1 cellular context compared by ENCODE assay signal in the genomic region with DNA sequence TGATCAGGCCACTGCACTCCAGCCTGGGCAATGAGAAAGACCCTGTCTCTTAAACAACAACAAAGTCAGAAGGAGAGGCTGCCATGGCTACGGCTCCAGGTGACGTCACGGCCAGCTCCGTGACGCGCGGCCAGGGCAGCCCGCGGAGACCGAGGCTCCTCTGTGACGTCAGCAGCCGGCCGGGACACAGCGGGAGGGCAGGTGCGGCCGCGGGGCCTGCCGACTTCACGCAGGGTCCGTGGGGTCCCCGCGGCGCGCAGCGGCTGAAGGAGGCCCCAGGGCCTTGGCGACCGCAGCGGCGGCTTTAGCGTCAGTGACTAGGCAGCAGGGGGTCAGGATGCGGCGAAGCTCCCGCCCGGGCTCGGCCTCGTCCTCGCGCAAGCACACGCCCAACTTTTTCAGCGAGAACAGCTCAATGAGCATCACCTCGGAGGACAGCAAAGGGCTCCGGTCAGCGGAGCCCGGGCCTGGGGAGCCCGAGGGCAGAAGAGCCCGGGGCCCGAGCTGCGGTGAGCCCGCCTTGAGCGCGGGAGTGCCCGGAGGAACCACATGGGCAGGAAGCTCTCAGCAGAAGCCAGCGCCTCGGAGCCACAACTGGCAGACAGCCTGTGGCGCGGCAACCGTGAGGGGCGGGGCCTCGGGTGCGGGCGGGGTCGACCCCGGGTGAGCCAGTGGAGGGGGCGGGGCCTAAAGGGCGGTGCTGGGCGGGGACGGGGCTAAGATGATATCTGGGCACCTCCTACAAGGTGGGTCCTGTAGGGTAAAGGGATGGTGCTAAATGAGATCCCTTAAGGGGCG.
TF ChIP-seq lines count a peak whose summit lies in the region.

A gene with protein sequence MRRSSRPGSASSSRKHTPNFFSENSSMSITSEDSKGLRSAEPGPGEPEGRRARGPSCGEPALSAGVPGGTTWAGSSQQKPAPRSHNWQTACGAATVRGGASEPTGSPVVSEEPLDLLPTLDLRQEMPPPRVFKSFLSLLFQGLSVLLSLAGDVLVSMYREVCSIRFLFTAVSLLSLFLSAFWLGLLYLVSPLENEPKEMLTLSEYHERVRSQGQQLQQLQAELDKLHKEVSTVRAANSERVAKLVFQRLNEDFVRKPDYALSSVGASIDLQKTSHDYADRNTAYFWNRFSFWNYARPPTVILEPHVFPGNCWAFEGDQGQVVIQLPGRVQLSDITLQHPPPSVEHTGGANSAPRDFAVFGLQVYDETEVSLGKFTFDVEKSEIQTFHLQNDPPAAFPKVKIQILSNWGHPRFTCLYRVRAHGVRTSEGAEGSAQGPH (plus strand): TSS at position 163 of the 798 bp plus-strand sequence. CDS start 175 bp downstream, at position 338.

TF ChIP-seq in HepG2, 621 proteins besides CTCF, POLR2A, EP300 and RAD21 (continued from another document and continues in another):
- TF ChIP-seq, protein P1, sequence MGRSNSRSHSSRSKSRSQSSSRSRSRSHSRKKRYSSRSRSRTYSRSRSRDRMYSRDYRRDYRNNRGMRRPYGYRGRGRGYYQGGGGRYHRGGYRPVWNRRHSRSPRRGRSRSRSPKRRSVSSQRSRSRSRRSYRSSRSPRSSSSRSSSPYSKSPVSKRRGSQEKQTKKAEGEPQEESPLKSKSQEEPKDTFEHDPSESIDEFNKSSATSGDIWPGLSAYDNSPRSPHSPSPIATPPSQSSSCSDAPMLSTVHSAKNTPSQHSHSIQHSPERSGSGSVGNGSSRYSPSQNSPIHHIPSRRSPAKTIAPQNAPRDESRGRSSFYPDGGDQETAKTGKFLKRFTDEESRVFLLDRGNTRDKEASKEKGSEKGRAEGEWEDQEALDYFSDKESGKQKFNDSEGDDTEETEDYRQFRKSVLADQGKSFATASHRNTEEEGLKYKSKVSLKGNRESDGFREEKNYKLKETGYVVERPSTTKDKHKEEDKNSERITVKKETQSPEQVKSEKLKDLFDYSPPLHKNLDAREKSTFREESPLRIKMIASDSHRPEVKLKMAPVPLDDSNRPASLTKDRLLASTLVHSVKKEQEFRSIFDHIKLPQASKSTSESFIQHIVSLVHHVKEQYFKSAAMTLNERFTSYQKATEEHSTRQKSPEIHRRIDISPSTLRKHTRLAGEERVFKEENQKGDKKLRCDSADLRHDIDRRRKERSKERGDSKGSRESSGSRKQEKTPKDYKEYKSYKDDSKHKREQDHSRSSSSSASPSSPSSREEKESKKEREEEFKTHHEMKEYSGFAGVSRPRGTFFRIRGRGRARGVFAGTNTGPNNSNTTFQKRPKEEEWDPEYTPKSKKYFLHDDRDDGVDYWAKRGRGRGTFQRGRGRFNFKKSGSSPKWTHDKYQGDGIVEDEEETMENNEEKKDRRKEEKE (IDR thresholded peaks at IDR 0.05): no peak
- TF ChIP-seq ZNF619 (CRISPR knock-in tag; IDR thresholded peaks at IDR 0.05) (peak; percentile 94), RFX5 (IDR thresholded peaks at IDR 0.05; ENCODE audit: low read depth, low read length) (peak; percentile 60; the same call in 1 of the 2 replicates), HNF4G (IDR thresholded peaks at IDR 0.05; ENCODE audit: borderline replicate concordance, low read depth, low read length) (0 out of 2 replicates have a peak, but pooled peaks have one; percentile 2), HNF4G (CRISPR knock-in tag; IDR thresholded peaks at IDR 0.05; ENCODE audit: borderline replicate concordance, low read depth) (no peak), PAF1 (CRISPR knock-in tag; IDR thresholded peaks at IDR 0.05) (no peak), SSRP1 (CRISPR knock-in tag; IDR thresholded peaks at IDR 0.05) (no peak), ZNF839 (CRISPR knock-in tag; IDR thresholded peaks at IDR 0.05; ENCODE audit: borderline replicate concordance) (peak; percentile 62; the same call in 1 of the 2 replicates), ZFP36L2 (CRISPR knock-in tag; IDR thresholded peaks at IDR 0.05) (peak; percentile 44; the same call in 1 of the 2 replicates), SATB2 (CRISPR knock-in tag; IDR thresholded peaks at IDR 0.05) (peak; percentile 99), U2AF2 (IDR thresholded peaks at IDR 0.05; ENCODE audit: low read depth, low read length) (0 out of 2 replicates have a peak, but pooled peaks have one; percentile 23), ZFP41 (CRISPR knock-in tag; IDR thresholded peaks at IDR 0.05; ENCODE audit: borderline replicate concordance) (peak; percentile 97), JARID2 (CRISPR knock-in tag; IDR thresholded peaks at IDR 0.05; ENCODE audit: insufficient replicate concordance) (no peak), TMF1 (CRISPR knock-in tag; IDR thresholded peaks at IDR 0.05; ENCODE audit: low read depth) (peak; percentile 94), SKI (IDR thresholded peaks at IDR 0.05; ENCODE audit: partially characterized antibody) (peak; percentile 31), ZNF451 (CRISPR knock-in tag; IDR thresholded peaks at IDR 0.05) (peak; percentile 98), ZNF670 (CRISPR knock-in tag; IDR thresholded peaks at IDR 0.05; ENCODE audit: borderline replicate concordance) (peak; percentile 99), ELF3 (CRISPR knock-in tag; IDR thresholded peaks at IDR 0.05) (peak; percentile 89), ZNF841 (CRISPR knock-in tag; IDR thresholded peaks at IDR 0.05; ENCODE audit: borderline replicate concordance) (peak; percentile 96), RFX3 (CRISPR knock-in tag; IDR thresholded peaks at IDR 0.05) (peak; percentile 41; the same call in 1 of the 2 replicates)
- TF ChIP-seq, protein P2, sequence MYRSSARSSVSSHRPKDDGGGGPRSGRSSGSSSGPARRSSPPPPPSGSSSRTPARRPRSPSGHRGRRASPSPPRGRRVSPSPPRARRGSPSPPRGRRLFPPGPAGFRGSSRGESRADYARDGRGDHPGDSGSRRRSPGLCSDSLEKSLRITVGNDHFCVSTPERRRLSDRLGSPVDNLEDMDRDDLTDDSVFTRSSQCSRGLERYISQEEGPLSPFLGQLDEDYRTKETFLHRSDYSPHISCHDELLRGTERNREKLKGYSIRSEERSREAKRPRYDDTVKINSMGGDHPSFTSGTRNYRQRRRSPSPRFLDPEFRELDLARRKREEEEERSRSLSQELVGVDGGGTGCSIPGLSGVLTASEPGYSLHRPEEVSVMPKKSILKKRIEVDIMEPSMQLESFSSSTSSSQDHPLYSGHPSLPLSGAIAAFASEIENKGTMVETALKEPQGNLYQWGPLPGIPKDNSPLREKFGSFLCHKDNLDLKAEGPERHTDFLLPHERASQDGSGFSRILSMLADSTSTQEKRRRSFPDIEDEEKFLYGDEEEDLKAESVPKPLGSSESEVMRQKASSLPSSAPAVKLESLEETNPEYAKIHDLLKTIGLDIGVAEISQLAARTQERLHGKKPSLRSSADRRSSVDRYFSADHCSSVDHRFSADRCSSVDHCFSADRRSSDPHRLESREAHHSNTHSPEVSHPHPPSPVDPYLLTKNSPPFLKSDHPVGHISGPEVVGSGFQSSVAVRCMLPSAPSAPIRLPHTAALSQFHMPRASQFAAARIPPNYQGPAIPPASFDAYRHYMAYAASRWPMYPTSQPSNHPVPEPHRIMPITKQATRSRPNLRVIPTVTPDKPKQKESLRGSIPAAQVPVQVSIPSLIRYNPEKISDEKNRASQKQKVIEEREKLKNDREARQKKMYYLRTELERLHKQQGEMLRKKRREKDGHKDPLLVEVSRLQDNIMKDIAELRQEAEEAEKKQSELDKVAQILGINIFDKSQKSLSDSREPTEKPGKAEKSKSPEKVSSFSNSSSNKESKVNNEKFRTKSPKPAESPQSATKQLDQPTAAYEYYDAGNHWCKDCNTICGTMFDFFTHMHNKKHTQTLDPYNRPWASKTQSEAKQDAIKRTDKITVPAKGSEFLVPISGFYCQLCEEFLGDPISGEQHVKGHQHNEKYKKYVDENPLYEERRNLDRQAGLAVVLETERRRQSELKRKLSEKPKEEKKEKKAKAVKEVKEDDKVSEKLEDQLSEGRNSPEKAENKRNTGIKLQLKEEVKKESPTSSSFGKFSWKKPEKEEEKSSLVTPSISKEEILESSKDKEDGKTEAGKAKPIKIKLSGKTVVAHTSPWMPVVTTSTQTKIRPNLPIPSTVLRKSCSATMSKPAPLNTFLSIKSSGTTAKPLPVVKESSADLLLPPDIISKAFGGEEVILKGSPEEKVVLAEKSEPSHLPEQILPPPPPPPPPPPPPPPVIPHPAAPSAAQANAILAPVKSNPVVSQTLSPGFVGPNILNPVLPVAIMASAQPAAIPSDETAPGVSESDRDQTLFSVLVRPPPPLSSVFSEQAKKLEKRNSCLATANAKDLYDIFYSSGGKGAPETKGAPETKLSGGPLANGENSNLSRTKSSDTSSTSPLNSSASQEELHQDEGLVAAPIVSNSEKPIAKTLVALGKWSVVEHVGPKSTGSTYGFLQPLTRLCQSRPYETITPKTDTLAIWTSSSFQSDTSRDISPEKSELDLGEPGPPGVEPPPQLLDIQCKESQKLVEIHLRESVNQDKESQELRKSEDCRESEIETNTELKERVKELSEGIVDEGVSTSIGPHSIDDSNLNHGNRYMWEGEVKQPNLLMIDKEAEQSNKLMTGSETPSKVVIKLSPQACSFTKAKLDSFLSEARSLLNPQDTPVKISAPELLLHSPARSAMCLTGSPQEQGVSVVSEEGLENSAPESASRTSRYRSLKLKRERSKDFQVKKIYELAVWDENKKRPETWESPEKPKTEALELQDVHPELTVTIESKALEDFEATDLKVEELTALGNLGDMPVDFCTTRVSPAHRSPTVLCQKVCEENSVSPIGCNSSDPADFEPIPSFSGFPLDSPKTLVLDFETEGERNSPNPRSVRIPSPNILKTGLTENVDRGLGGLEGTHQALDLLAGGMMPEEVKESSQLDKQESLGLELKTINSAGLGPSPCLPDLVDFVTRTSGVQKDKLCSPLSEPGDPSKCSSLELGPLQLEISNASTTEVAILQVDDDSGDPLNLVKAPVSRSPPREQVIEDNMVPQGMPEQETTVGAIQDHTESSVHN (CRISPR knock-in tag; IDR thresholded peaks at IDR 0.05): peak; percentile 99; the same call in 1 of the 2 replicates
- TF ChIP-seq, protein P3, sequence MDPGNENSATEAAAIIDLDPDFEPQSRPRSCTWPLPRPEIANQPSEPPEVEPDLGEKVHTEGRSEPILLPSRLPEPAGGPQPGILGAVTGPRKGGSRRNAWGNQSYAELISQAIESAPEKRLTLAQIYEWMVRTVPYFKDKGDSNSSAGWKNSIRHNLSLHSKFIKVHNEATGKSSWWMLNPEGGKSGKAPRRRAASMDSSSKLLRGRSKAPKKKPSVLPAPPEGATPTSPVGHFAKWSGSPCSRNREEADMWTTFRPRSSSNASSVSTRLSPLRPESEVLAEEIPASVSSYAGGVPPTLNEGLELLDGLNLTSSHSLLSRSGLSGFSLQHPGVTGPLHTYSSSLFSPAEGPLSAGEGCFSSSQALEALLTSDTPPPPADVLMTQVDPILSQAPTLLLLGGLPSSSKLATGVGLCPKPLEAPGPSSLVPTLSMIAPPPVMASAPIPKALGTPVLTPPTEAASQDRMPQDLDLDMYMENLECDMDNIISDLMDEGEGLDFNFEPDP (CRISPR knock-in tag; conservative IDR thresholded peaks at IDR 0.05): no peak
- TF ChIP-seq, protein P4, sequence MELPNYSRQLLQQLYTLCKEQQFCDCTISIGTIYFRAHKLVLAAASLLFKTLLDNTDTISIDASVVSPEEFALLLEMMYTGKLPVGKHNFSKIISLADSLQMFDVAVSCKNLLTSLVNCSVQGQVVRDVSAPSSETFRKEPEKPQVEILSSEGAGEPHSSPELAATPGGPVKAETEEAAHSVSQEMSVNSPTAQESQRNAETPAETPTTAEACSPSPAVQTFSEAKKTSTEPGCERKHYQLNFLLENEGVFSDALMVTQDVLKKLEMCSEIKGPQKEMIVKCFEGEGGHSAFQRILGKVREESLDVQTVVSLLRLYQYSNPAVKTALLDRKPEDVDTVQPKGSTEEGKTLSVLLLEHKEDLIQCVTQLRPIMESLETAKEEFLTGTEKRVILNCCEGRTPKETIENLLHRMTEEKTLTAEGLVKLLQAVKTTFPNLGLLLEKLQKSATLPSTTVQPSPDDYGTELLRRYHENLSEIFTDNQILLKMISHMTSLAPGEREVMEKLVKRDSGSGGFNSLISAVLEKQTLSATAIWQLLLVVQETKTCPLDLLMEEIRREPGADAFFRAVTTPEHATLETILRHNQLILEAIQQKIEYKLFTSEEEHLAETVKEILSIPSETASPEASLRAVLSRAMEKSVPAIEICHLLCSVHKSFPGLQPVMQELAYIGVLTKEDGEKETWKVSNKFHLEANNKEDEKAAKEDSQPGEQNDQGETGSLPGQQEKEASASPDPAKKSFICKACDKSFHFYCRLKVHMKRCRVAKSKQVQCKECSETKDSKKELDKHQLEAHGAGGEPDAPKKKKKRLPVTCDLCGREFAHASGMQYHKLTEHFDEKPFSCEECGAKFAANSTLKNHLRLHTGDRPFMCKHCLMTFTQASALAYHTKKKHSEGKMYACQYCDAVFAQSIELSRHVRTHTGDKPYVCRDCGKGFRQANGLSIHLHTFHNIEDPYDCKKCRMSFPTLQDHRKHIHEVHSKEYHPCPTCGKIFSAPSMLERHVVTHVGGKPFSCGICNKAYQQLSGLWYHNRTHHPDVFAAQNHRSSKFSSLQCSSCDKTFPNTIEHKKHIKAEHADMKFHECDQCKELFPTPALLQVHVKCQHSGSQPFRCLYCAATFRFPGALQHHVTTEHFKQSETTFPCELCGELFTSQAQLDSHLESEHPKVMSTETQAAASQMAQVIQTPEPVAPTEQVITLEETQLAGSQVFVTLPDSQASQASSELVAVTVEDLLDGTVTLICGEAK (IDR thresholded peaks at IDR 0.05): no peak
- TF ChIP-seq, protein P4 (CRISPR knock-in tag; IDR thresholded peaks at IDR 0.05): peak; percentile 92
- TF ChIP-seq, protein P5, sequence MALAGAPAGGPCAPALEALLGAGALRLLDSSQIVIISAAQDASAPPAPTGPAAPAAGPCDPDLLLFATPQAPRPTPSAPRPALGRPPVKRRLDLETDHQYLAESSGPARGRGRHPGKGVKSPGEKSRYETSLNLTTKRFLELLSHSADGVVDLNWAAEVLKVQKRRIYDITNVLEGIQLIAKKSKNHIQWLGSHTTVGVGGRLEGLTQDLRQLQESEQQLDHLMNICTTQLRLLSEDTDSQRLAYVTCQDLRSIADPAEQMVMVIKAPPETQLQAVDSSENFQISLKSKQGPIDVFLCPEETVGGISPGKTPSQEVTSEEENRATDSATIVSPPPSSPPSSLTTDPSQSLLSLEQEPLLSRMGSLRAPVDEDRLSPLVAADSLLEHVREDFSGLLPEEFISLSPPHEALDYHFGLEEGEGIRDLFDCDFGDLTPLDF (CRISPR knock-in tag; IDR thresholded peaks at IDR 0.05): peak; percentile 94
